ENCODE assay signal across 1 cellular context in the genomic region with DNA sequence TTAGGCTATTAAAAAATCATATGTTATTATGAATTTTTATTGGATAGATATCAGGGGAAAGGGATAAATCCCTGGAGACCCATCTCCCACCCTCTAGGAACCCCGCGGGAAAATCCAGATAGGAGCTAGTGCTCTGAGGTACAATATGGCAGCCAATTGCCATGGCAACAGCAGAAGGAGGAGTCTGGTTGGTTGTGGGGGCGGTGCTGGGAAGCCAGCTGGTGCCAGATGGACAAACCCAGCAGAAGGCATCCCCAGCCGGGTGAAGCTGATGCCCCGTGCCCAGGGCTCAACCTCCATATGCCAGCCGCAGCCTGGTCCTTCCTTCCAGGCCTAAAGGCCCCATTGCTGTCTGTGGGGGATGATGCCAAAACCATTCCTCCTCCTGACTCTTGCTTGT.
TF ChIP-seq lines count a peak whose summit lies in the region.

No MANE protein-coding gene starts in this region.

TF ChIP-seq in GM23338, 12 proteins besides CTCF, POLR2A, EP300 and RAD21 (continued from another document):
- TF ChIP-seq, protein P1, sequence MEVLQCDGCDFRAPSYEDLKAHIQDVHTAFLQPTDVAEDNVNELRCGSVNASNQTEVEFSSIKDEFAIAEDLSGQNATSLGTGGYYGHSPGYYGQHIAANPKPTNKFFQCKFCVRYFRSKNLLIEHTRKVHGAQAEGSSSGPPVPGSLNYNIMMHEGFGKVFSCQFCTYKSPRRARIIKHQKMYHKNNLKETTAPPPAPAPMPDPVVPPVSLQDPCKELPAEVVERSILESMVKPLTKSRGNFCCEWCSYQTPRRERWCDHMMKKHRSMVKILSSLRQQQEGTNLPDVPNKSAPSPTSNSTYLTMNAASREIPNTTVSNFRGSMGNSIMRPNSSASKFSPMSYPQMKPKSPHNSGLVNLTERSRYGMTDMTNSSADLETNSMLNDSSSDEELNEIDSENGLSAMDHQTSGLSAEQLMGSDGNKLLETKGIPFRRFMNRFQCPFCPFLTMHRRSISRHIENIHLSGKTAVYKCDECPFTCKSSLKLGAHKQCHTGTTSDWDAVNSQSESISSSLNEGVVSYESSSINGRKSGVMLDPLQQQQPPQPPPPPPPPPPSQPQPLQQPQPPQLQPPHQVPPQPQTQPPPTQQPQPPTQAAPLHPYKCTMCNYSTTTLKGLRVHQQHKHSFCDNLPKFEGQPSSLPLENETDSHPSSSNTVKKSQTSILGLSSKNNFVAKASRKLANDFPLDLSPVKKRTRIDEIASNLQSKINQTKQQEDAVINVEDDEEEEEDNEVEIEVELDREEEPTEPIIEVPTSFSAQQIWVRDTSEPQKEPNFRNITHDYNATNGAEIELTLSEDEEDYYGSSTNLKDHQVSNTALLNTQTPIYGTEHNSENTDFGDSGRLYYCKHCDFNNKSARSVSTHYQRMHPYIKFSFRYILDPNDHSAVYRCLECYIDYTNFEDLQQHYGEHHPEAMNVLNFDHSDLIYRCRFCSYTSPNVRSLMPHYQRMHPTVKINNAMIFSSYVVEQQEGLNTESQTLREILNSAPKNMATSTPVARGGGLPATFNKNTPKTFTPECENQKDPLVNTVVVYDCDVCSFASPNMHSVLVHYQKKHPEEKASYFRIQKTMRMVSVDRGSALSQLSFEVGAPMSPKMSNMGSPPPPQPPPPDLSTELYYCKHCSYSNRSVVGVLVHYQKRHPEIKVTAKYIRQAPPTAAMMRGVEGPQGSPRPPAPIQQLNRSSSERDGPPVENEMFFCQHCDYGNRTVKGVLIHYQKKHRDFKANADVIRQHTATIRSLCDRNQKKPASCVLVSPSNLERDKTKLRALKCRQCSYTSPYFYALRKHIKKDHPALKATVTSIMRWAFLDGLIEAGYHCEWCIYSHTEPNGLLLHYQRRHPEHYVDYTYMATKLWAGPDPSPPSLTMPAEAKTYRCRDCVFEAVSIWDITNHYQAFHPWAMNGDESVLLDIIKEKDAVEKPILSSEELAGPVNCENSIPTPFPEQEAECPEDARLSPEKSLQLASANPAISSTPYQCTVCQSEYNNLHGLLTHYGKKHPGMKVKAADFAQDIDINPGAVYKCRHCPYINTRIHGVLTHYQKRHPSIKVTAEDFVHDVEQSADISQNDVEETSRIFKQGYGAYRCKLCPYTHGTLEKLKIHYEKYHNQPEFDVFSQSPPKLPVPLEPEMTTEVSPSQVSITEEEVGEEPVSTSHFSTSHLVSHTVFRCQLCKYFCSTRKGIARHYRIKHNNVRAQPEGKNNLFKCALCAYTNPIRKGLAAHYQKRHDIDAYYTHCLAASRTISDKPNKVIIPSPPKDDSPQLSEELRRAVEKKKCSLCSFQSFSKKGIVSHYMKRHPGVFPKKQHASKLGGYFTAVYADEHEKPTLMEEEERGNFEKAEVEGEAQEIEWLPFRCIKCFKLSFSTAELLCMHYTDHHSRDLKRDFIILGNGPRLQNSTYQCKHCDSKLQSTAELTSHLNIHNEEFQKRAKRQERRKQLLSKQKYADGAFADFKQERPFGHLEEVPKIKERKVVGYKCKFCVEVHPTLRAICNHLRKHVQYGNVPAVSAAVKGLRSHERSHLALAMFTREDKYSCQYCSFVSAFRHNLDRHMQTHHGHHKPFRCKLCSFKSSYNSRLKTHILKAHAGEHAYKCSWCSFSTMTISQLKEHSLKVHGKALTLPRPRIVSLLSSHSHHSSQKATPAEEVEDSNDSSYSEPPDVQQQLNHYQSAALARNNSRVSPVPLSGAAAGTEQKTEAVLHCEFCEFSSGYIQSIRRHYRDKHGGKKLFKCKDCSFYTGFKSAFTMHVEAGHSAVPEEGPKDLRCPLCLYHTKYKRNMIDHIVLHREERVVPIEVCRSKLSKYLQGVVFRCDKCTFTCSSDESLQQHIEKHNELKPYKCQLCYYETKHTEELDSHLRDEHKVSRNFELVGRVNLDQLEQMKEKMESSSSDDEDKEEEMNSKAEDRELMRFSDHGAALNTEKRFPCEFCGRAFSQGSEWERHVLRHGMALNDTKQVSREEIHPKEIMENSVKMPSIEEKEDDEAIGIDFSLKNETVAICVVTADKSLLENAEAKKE (CRISPR knock-in tag; IDR thresholded peaks at IDR 0.05): no peak
- TF ChIP-seq JUNB (IDR thresholded peaks at IDR 0.05; ENCODE audit: unreplicated experiment) (no peak), EZH2 (IDR thresholded peaks at IDR 0.05; ENCODE audit: low read depth, unreplicated experiment) (no peak), ZNF114 (CRISPR knock-in tag; IDR thresholded peaks at IDR 0.05) (no peak), EZH2phosphoT487 (IDR thresholded peaks at IDR 0.05; ENCODE audit: unreplicated experiment) (no peak), STAT1 (IDR thresholded peaks at IDR 0.05; ENCODE audit: unreplicated experiment) (no peak), CREB1 (CRISPR knock-in tag; IDR thresholded peaks at IDR 0.05; ENCODE audit: low read depth) (no peak), ZNF331 (CRISPR knock-in tag; IDR thresholded peaks at IDR 0.05; ENCODE audit: low read depth) (no peak), NANOG (IDR thresholded peaks at IDR 0.05; ENCODE audit: borderline replicate concordance) (no peak)
- TF ChIP-seq, protein P2, sequence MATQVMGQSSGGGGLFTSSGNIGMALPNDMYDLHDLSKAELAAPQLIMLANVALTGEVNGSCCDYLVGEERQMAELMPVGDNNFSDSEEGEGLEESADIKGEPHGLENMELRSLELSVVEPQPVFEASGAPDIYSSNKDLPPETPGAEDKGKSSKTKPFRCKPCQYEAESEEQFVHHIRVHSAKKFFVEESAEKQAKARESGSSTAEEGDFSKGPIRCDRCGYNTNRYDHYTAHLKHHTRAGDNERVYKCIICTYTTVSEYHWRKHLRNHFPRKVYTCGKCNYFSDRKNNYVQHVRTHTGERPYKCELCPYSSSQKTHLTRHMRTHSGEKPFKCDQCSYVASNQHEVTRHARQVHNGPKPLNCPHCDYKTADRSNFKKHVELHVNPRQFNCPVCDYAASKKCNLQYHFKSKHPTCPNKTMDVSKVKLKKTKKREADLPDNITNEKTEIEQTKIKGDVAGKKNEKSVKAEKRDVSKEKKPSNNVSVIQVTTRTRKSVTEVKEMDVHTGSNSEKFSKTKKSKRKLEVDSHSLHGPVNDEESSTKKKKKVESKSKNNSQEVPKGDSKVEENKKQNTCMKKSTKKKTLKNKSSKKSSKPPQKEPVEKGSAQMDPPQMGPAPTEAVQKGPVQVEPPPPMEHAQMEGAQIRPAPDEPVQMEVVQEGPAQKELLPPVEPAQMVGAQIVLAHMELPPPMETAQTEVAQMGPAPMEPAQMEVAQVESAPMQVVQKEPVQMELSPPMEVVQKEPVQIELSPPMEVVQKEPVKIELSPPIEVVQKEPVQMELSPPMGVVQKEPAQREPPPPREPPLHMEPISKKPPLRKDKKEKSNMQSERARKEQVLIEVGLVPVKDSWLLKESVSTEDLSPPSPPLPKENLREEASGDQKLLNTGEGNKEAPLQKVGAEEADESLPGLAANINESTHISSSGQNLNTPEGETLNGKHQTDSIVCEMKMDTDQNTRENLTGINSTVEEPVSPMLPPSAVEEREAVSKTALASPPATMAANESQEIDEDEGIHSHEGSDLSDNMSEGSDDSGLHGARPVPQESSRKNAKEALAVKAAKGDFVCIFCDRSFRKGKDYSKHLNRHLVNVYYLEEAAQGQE (IDR thresholded peaks at IDR 0.05; ENCODE audit: unreplicated experiment): no peak
TF ChIP-seq in GM23338: peak in this region for 0.
